10 cellular contexts compared by ENCODE assay signal in the genomic region with DNA sequence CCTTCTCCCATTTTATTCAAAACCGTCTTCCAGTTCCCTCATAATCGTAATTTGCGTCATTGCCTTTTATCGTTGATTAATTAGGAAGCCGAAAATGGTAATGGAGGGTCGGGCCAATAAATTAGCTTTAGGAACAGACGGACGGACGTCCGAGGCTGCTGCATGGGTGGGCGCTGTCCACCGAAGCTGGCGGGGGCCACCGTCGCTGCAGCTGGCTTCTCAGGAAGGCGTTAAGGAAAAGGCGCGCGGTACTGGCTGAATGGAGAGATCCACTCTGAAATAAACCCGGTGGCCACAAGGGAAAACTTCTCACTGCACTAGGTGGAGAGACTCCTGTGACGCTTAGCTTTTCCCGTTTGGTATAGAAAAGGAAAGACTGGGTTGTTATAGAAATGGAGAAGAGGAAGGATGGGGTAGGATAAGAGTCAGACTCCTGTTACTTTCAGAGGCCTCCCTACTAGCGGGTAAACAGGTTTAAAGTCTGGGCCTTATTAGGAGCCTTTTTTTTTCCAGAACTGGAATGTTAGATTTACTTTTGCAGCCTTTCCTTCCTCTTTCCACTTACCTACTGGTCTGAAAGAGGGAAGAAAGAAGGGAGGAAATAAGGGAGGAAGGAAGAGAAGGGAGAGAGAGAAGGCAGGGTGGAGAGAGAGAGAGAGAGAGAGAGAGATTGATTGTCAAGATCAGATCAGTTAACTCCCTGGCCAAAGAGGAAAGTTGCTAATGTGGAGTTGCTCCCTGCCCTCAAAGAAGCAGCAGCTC. TPM values are rescaled to one million over a fixed set of nuclear protein-coding genes. Genes with fewer than 3 reads are reported as not detected.
DNase-seq lines count a peak whose midpoint lies in the region; ATAC-seq and TF ChIP-seq lines count a peak whose summit lies in the region.
"Had no signal": no experiment of that assay in that cellular context is flagged by ENCODE, and none has a peak within 500 bp of the region (broad histone marks: within the 10 kb centered on the region; RNA-seq: fewer than 3 reads in every experiment).

No MANE protein-coding gene starts in this region.

- H3K4me3 ChIP-seq in ACC112 (ENCODE audit: low read depth, low read length): peak overlapping the region; percentile 88
- peak overlapping the region; percentile 65; the same call in 1 of the 2 replicates for H3K4me3 ChIP-seq in HUES6 (ENCODE audit: low read depth, low read length)
- peak overlapping the region; percentile 98 for H3K4me3 ChIP-seq in naive thymus-derived CD4-positive, alpha-beta T cell (ENCODE audit: low read length)

- H3K36me3 ChIP-seq in ACC112 (ENCODE audit: insufficient read depth, low read length) (no peaks in the 10 kb centered on the region), HUES6 (ENCODE audit: control insufficient read depth, insufficient read depth, low read length) (no peaks in the 10 kb centered on the region)
- peaks cover 0 to 5% (median 0%) of the 10 kb centered on the region in 3 experiments for H3K36me3 ChIP-seq in naive thymus-derived CD4-positive, alpha-beta T cell (ENCODE audit: control insufficient read depth in 2 of 3, insufficient read depth in 3 of 3, low read length in 3 of 3)

- H3K27me3 ChIP-seq in ACC112 (ENCODE audit: insufficient read depth, low read length) (no peaks in the 10 kb centered on the region), HUES6 (ENCODE audit: control insufficient read depth, insufficient read depth, low read length) (peaks cover 99% of the 10 kb centered on the region)
- no peaks in the 10 kb centered on the region for H3K27me3 ChIP-seq in naive thymus-derived CD4-positive, alpha-beta T cell (ENCODE audit: control insufficient read depth in 2 of 2, insufficient read depth in 2 of 2, low read length in 2 of 2)

- no peak for ATAC-seq in central memory CD8-positive, alpha-beta T cell (replicated peaks; ENCODE audit: extremely low read depth, poor library complexity, severe bottlenecking)
- ATAC-seq in naive thymus-derived CD4-positive, alpha-beta T cell: no peak
- ATAC-seq in GM19324 (IDR thresholded peaks at IDR 0.05; ENCODE audit: low FRiP score, unreplicated experiment) (no peak), HG02840 (IDR thresholded peaks at IDR 0.05; ENCODE audit: low FRiP score, unreplicated experiment) (no peak)

- no peaks in the 10 kb centered on the region for H3K9me3 Mint-ChIP-seq in central memory CD8-positive, alpha-beta T cell
- peaks cover 0 to 1% (median 0%) of the 10 kb centered on the region in 11 donors for H3K9me3 Mint-ChIP-seq in naive thymus-derived CD4-positive, alpha-beta T cell
- H3K9me3 Mint-ChIP-seq in osteocyte (ENCODE audit: unreplicated experiment): no peaks in the 10 kb centered on the region

- no peak overlapping the region for H2AFZ ChIP-seq in ACC112 (ENCODE audit: low read length, unreplicated experiment)

- peak overlapping the region; percentile 25 for H3K27ac Mint-ChIP-seq in central memory CD8-positive, alpha-beta T cell (ENCODE audit: low read depth)
- peak overlapping the region; percentile 5 to 98 (median 94) for H3K27ac Mint-ChIP-seq in naive thymus-derived CD4-positive, alpha-beta T cell
- no peak overlapping the region for H3K27ac Mint-ChIP-seq in osteocyte (ENCODE audit: unreplicated experiment)

- H3K4me3 Mint-ChIP-seq in central memory CD8-positive, alpha-beta T cell: peak overlapping the region; percentile 95
- peak overlapping the region; percentile 94 to 100 (median 96) for H3K4me3 Mint-ChIP-seq in naive thymus-derived CD4-positive, alpha-beta T cell
- no peak overlapping the region for H3K4me3 Mint-ChIP-seq in osteocyte (ENCODE audit: unreplicated experiment)

- intact Hi-C loops in naive thymus-derived CD4-positive, alpha-beta T cell (cut with micrococcal nuclease): loop anchor here (1.0 to 10.0 kb wide), 4 partner anchors 11 to 1411 kb away; a partner anchor contains a TSS

- peaks cover 53% of the 10 kb centered on the region for H3K79me2 ChIP-seq in ACC112 (ENCODE audit: control insufficient read depth, insufficient read depth, low read length, unreplicated experiment)

- H3K36me3 Mint-ChIP-seq in central memory CD8-positive, alpha-beta T cell (ENCODE audit: insufficient read depth): peaks cover 18% of the 10 kb centered on the region
- H3K36me3 Mint-ChIP-seq in naive thymus-derived CD4-positive, alpha-beta T cell: peaks cover 0 to 13% (median 1%) of the 10 kb centered on the region in 5 donors
- no peaks in the 10 kb centered on the region for H3K36me3 Mint-ChIP-seq in osteocyte (ENCODE audit: unreplicated experiment)

- CTCF ChIA-PET in naive thymus-derived CD4-positive, alpha-beta T cell (lab: Charles Lee): interaction anchor here (0.9 to 8.8 kb wide), 9 partner anchors 10 to 190 kb away, joined by 3 to 154 read pairs (median 16); no protein-coding TSS in a partner anchor

- peaks cover 25% of the 10 kb centered on the region for H3K4me1 ChIP-seq in ACC112 (ENCODE audit: control insufficient read depth, insufficient read depth, low read length, unreplicated experiment)
- peaks cover 29% of the 10 kb centered on the region for H3K4me1 ChIP-seq in HUES6 (ENCODE audit: control insufficient read depth, insufficient read depth, low read length)
- H3K4me1 ChIP-seq in naive thymus-derived CD4-positive, alpha-beta T cell (ENCODE audit: control insufficient read depth in 2 of 2, insufficient read depth in 2 of 2, low read length in 2 of 2): peaks cover 28 to 34% of the 10 kb centered on the region in 2 donors

- no peaks in the 10 kb centered on the region for H3K9me3 ChIP-seq in HUES6 (ENCODE audit: control insufficient read depth, insufficient read depth, low read depth, low read length)
- H3K9me3 ChIP-seq in naive thymus-derived CD4-positive, alpha-beta T cell (ENCODE audit: control insufficient read depth in 2 of 3, low read length in 3 of 3): no peaks in the 10 kb centered on the region

- H3K27me3 Mint-ChIP-seq in central memory CD8-positive, alpha-beta T cell: no peaks in the 10 kb centered on the region
- H3K27me3 Mint-ChIP-seq in naive thymus-derived CD4-positive, alpha-beta T cell: peaks cover 0 to 35% (median 2%) of the 10 kb centered on the region in 5 donors
- H3K27me3 Mint-ChIP-seq in osteocyte (ENCODE audit: unreplicated experiment): peaks cover 84% of the 10 kb centered on the region

- DNase-seq in central memory CD8-positive, alpha-beta T cell (ENCODE audit: low spot score in 2 of 2): no peak
- DNase-seq in naive thymus-derived CD4-positive, alpha-beta T cell: no peak
- DNase-seq in osteocyte (ENCODE audit: extremely low spot score, unreplicated experiment): no peak
- no peak for DNase-seq in NCI-H187 (lab: John Stamatoyannopoulos, UW)
- DNase-seq: effector CD4-positive, alpha-beta T cell; NCI-H345 had no signal

- POLR2A ChIA-PET in naive thymus-derived CD4-positive, alpha-beta T cell (lab: Charles Lee): interaction anchor here (0.6 to 8.3 kb wide), 7 partner anchors 13 to 59 kb away, joined by 3 to 95 read pairs (median 4); no protein-coding TSS in a partner anchor

- TF ChIP-seq CTCF in osteocyte (IDR thresholded peaks at IDR 0.05): no peak

- peaks cover 49% of the 10 kb centered on the region for H3K4me1 Mint-ChIP-seq in central memory CD8-positive, alpha-beta T cell
- H3K4me1 Mint-ChIP-seq in naive thymus-derived CD4-positive, alpha-beta T cell: peaks cover 26 to 49% (median 41%) of the 10 kb centered on the region in 7 donors
- peaks cover 35% of the 10 kb centered on the region for H3K4me1 Mint-ChIP-seq in osteocyte (ENCODE audit: unreplicated experiment)

- no peak overlapping the region for H3K9ac ChIP-seq in HUES6 (ENCODE audit: low read length)

- no peak overlapping the region for H3K27ac ChIP-seq in ACC112 (ENCODE audit: low read depth, low read length)
- H3K27ac ChIP-seq in HUES6 (ENCODE audit: low read depth, low read length): no peak overlapping the region
- H3K27ac ChIP-seq in naive thymus-derived CD4-positive, alpha-beta T cell (ENCODE audit: low read depth, low read length): no peak overlapping the region

RNA-seq across cellular contexts. Expression of a gene that starts 11.3 kb away (rescaled TPM):
- total RNA-seq in naive thymus-derived CD4-positive, alpha-beta T cell: 10 to 100 TPM in 3 of 5 experiments, 1 to 10 TPM in 2; 4.2 to 13.7 (median 10.4) TPM
- polyA plus RNA-seq in naive thymus-derived CD4-positive, alpha-beta T cell: 1 to 10 TPM; 1.3 to 2.5 TPM
- total RNA-seq in osteocyte: 0.10 and 0.13 TPM in 2 replicates
